Comparison of ENCODE assay signal across 1 cellular context in the genomic region with DNA sequence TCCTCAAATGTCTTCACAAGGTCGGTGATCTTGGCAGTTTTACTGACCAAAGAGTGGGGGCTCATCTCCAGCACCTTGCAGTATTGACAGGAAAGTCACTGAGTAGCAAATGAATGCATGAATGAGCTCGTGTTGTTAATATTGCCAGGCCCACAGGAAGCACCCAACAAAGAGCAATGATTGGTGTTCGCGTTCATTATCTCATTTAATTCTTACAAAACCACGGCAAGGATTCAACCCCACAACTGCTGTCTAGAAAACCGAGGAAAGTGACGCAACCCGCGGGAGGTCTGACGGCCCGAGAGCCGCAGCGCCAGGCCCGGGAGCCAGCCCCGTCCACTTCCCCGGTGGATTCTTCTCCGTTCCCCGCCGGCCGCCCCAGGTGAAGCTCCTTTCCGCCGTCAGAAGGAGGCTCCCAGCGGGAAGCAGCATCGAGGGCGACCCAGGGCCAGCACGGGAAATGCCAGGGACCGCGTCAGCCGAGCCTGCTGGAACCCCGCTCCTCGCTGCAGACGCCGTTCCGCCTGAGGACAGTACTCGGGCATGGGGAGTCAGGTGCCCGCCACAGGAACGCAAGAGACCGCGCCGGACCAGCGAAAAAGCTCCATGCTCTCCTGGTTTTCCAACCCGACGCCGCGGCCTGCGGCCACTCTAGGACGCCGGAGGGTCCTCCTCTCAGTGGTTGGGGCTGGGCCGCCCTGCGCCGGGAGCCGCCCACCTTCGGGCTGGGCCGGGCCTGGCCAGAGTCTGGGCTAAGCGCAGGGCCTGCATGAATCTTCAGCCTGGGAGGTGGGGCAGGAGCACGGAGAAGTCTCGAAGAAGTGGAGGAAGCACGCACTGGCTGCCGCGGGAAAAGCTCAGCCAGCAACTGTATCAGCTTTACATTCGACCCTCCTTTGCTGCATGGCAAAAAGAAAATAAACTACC.
TF ChIP-seq lines count a peak whose summit lies in the region.

No MANE protein-coding gene starts in this region.

TF ChIP-seq in K562, 482 proteins besides CTCF, POLR2A, EP300 and RAD21 (continued from another document and continues in another):
- TF ChIP-seq, protein P1, sequence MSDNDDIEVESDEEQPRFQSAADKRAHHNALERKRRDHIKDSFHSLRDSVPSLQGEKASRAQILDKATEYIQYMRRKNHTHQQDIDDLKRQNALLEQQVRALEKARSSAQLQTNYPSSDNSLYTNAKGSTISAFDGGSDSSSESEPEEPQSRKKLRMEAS (CRISPR knock-in tag; IDR thresholded peaks at IDR 0.05): peak; percentile 59; the same call in 1 of the 2 replicates
- TF ChIP-seq, protein P2, sequence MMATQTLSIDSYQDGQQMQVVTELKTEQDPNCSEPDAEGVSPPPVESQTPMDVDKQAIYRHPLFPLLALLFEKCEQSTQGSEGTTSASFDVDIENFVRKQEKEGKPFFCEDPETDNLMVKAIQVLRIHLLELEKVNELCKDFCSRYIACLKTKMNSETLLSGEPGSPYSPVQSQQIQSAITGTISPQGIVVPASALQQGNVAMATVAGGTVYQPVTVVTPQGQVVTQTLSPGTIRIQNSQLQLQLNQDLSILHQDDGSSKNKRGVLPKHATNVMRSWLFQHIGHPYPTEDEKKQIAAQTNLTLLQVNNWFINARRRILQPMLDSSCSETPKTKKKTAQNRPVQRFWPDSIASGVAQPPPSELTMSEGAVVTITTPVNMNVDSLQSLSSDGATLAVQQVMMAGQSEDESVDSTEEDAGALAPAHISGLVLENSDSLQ (IDR thresholded peaks at IDR 0.05): 0 out of 2 replicates have a peak, but pooled peaks have one; percentile 3
- TF ChIP-seq ZNF766 (CRISPR knock-in tag; conservative IDR thresholded peaks at IDR 0.05): no peak
- no peak for TF ChIP-seq NR2C1 (IDR thresholded peaks at IDR 0.05)
- TF ChIP-seq NR2C1 (tag; IDR thresholded peaks at IDR 0.05): no peak
- TF ChIP-seq PCBP2 (IDR thresholded peaks at IDR 0.05; ENCODE audit: low read depth, low read length, poor library complexity, severe bottlenecking): no peak
- TF ChIP-seq, protein P3, sequence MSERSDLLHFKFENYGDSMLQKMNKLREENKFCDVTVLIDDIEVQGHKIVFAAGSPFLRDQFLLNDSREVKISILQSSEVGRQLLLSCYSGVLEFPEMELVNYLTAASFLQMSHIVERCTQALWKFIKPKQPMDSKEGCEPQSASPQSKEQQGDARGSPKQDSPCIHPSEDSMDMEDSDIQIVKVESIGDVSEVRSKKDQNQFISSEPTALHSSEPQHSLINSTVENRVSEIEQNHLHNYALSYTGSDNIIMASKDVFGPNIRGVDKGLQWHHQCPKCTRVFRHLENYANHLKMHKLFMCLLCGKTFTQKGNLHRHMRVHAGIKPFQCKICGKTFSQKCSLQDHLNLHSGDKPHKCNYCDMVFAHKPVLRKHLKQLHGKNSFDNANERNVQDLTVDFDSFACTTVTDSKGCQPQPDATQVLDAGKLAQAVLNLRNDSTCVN (CRISPR knock-in tag; IDR thresholded peaks at IDR 0.05): no peak
- TF ChIP-seq ZNF764 (CRISPR knock-in tag; IDR thresholded peaks at IDR 0.05; ENCODE audit: low read depth): no peak
- no peak for TF ChIP-seq ELF2 (CRISPR knock-in tag; IDR thresholded peaks at IDR 0.05)
- peak; percentile 63; the same call in 1 of the 2 replicates for TF ChIP-seq KAT7 (CRISPR knock-in tag; IDR thresholded peaks at IDR 0.05; ENCODE audit: borderline replicate concordance)
- TF ChIP-seq TOE1 (IDR thresholded peaks at IDR 0.05; ENCODE audit: borderline replicate concordance): peak; percentile 76; the same call in 1 of the 2 replicates
- TF ChIP-seq TOE1 (CRISPR knock-in tag; IDR thresholded peaks at IDR 0.05; ENCODE audit: borderline replicate concordance, low read depth): no peak
- TF ChIP-seq, protein P4, sequence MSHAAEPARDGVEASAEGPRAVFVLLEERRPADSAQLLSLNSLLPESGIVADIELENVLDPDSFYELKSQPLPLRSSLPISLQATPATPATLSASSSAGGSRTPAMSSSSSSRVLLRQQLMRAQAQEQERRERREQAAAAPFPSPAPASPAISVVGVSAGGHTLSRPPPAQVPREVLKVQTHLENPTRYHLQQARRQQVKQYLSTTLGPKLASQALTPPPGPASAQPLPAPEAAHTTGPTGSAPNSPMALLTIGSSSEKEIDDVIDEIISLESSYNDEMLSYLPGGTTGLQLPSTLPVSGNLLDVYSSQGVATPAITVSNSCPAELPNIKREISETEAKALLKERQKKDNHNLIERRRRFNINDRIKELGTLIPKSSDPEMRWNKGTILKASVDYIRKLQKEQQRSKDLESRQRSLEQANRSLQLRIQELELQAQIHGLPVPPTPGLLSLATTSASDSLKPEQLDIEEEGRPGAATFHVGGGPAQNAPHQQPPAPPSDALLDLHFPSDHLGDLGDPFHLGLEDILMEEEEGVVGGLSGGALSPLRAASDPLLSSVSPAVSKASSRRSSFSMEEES (CRISPR knock-in tag; IDR thresholded peaks at IDR 0.05): no peak
- TF ChIP-seq, protein P5, sequence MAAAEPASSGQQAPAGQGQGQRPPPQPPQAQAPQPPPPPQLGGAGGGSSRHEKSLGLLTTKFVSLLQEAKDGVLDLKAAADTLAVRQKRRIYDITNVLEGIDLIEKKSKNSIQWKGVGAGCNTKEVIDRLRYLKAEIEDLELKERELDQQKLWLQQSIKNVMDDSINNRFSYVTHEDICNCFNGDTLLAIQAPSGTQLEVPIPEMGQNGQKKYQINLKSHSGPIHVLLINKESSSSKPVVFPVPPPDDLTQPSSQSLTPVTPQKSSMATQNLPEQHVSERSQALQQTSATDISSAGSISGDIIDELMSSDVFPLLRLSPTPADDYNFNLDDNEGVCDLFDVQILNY (CRISPR knock-in tag; IDR thresholded peaks at IDR 0.05): no peak
- no peak for TF ChIP-seq ZNF324 (CRISPR knock-in tag; IDR thresholded peaks at IDR 0.05)
- TF ChIP-seq ZNF263 (CRISPR knock-in tag; IDR thresholded peaks at IDR 0.05; ENCODE audit: borderline replicate concordance): peak; percentile 79
- peak; percentile 71 for TF ChIP-seq SMAD4 (CRISPR knock-in tag; conservative IDR thresholded peaks at IDR 0.05)
- TF ChIP-seq, protein P6, sequence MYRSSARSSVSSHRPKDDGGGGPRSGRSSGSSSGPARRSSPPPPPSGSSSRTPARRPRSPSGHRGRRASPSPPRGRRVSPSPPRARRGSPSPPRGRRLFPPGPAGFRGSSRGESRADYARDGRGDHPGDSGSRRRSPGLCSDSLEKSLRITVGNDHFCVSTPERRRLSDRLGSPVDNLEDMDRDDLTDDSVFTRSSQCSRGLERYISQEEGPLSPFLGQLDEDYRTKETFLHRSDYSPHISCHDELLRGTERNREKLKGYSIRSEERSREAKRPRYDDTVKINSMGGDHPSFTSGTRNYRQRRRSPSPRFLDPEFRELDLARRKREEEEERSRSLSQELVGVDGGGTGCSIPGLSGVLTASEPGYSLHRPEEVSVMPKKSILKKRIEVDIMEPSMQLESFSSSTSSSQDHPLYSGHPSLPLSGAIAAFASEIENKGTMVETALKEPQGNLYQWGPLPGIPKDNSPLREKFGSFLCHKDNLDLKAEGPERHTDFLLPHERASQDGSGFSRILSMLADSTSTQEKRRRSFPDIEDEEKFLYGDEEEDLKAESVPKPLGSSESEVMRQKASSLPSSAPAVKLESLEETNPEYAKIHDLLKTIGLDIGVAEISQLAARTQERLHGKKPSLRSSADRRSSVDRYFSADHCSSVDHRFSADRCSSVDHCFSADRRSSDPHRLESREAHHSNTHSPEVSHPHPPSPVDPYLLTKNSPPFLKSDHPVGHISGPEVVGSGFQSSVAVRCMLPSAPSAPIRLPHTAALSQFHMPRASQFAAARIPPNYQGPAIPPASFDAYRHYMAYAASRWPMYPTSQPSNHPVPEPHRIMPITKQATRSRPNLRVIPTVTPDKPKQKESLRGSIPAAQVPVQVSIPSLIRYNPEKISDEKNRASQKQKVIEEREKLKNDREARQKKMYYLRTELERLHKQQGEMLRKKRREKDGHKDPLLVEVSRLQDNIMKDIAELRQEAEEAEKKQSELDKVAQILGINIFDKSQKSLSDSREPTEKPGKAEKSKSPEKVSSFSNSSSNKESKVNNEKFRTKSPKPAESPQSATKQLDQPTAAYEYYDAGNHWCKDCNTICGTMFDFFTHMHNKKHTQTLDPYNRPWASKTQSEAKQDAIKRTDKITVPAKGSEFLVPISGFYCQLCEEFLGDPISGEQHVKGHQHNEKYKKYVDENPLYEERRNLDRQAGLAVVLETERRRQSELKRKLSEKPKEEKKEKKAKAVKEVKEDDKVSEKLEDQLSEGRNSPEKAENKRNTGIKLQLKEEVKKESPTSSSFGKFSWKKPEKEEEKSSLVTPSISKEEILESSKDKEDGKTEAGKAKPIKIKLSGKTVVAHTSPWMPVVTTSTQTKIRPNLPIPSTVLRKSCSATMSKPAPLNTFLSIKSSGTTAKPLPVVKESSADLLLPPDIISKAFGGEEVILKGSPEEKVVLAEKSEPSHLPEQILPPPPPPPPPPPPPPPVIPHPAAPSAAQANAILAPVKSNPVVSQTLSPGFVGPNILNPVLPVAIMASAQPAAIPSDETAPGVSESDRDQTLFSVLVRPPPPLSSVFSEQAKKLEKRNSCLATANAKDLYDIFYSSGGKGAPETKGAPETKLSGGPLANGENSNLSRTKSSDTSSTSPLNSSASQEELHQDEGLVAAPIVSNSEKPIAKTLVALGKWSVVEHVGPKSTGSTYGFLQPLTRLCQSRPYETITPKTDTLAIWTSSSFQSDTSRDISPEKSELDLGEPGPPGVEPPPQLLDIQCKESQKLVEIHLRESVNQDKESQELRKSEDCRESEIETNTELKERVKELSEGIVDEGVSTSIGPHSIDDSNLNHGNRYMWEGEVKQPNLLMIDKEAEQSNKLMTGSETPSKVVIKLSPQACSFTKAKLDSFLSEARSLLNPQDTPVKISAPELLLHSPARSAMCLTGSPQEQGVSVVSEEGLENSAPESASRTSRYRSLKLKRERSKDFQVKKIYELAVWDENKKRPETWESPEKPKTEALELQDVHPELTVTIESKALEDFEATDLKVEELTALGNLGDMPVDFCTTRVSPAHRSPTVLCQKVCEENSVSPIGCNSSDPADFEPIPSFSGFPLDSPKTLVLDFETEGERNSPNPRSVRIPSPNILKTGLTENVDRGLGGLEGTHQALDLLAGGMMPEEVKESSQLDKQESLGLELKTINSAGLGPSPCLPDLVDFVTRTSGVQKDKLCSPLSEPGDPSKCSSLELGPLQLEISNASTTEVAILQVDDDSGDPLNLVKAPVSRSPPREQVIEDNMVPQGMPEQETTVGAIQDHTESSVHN (IDR thresholded peaks at IDR 0.05; ENCODE audit: borderline replicate concordance in 1 of 2, low read depth in 1 of 2): no peak
- TF ChIP-seq FIP1L1 (IDR thresholded peaks at IDR 0.05; ENCODE audit: low read depth, low read length, poor library complexity, severe bottlenecking): peak; percentile 69
- TF ChIP-seq MXI1 (IDR thresholded peaks at IDR 0.05; ENCODE audit: low read depth, low read length): peak; percentile 59; the same call in 1 of the 2 replicates
- peak; percentile 80 for TF ChIP-seq POLR2H (tag; IDR thresholded peaks at IDR 0.05; ENCODE audit: low read depth)
- TF ChIP-seq NCOA2 (IDR thresholded peaks at IDR 0.05; ENCODE audit: partially characterized antibody in 2 of 2): no peak
- no peak for TF ChIP-seq CREBBP (IDR thresholded peaks at IDR 0.05; ENCODE audit: low read depth, low read length)
- TF ChIP-seq MAZ (CRISPR knock-in tag; conservative IDR thresholded peaks at IDR 0.05 in 1 of 2, IDR thresholded peaks at IDR 0.05 in 1 of 2): peak; percentile 79
- TF ChIP-seq ZKSCAN1 (IDR thresholded peaks at IDR 0.05; ENCODE audit: low read depth, low read length): peak; percentile 26; the same call in 1 of the 2 replicates
- TF ChIP-seq, protein P7, sequence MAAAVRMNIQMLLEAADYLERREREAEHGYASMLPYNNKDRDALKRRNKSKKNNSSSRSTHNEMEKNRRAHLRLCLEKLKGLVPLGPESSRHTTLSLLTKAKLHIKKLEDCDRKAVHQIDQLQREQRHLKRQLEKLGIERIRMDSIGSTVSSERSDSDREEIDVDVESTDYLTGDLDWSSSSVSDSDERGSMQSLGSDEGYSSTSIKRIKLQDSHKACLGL (CRISPR knock-in tag; IDR thresholded peaks at IDR 0.05; ENCODE audit: borderline replicate concordance, poor library complexity, severe bottlenecking): no peak
- TF ChIP-seq, protein P8, sequence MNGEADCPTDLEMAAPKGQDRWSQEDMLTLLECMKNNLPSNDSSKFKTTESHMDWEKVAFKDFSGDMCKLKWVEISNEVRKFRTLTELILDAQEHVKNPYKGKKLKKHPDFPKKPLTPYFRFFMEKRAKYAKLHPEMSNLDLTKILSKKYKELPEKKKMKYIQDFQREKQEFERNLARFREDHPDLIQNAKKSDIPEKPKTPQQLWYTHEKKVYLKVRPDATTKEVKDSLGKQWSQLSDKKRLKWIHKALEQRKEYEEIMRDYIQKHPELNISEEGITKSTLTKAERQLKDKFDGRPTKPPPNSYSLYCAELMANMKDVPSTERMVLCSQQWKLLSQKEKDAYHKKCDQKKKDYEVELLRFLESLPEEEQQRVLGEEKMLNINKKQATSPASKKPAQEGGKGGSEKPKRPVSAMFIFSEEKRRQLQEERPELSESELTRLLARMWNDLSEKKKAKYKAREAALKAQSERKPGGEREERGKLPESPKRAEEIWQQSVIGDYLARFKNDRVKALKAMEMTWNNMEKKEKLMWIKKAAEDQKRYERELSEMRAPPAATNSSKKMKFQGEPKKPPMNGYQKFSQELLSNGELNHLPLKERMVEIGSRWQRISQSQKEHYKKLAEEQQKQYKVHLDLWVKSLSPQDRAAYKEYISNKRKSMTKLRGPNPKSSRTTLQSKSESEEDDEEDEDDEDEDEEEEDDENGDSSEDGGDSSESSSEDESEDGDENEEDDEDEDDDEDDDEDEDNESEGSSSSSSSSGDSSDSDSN (IDR thresholded peaks at IDR 0.05; ENCODE audit: borderline replicate concordance in 1 of 2, low read depth in 2 of 2, low read length in 2 of 2): peak; percentile 64 to 89; a peak in 3 of 4 replicates
- peak; percentile 82 for TF ChIP-seq NFIC (IDR thresholded peaks at IDR 0.05)
- no peak for TF ChIP-seq BHLHE40 (IDR thresholded peaks at IDR 0.05; ENCODE audit: low read length)
- peak; percentile 34; the same call in 1 of the 2 replicates for TF ChIP-seq SOX6 (IDR thresholded peaks at IDR 0.05)
- TF ChIP-seq, protein P9, sequence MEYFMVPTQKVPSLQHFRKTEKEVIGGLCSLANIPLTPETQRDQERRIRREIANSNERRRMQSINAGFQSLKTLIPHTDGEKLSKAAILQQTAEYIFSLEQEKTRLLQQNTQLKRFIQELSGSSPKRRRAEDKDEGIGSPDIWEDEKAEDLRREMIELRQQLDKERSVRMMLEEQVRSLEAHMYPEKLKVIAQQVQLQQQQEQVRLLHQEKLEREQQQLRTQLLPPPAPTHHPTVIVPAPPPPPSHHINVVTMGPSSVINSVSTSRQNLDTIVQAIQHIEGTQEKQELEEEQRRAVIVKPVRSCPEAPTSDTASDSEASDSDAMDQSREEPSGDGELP (CRISPR knock-in tag; IDR thresholded peaks at IDR 0.05; ENCODE audit: borderline replicate concordance): peak; percentile 84
- TF ChIP-seq ETV6 (IDR thresholded peaks at IDR 0.05; ENCODE audit: borderline replicate concordance in 1 of 2, low read depth in 2 of 2, low read length in 1 of 2): no peak
- TF ChIP-seq ETV6 (CRISPR knock-in tag; IDR thresholded peaks at IDR 0.05; ENCODE audit: borderline replicate concordance): peak; percentile 39; the same call in 1 of the 2 replicates
- TF ChIP-seq BRD9 (IDR thresholded peaks at IDR 0.05; ENCODE audit: low read depth, partially characterized antibody): peak; percentile 52
- no peak for TF ChIP-seq ZFP1 (CRISPR knock-in tag; IDR thresholded peaks at IDR 0.05)
- no peak for TF ChIP-seq ZNF778 (CRISPR knock-in tag; IDR thresholded peaks at IDR 0.05)
